ENCODE assay signal across 16 cellular contexts in the genomic region with DNA sequence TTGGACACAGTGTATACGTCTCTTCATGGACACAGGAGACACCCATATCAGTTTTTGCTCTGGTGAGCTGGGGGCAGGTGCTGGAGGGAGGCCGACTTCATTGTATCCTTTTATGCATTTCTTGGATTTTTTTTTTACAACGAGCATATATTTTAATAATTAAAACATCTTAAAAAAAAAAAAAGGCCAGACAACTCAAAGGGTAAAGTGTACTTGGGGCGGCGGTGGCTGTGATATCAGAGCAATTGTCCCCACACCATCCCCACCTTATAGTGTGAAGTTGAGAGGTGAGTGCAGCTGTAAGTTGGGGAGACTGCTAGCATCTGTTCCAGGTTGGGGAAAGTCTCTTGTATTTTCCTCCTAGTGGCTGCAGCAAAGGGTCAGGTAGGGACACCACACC. TPM values are rescaled to one million over a fixed set of nuclear protein-coding genes. Genes with fewer than 3 reads are reported as not detected.
DNase-seq lines count a peak whose midpoint lies in the region; ATAC-seq and TF ChIP-seq lines count a peak whose summit lies in the region.
"Had no signal": no experiment of that assay in that cellular context is flagged by ENCODE, and none has a peak within 500 bp of the region (broad histone marks: within the 10 kb centered on the region; RNA-seq: fewer than 3 reads in every experiment).

No MANE protein-coding gene starts in this region.

- intact Hi-C loops in dendritic cell treated with granulocyte-macrophage colony-stimulating factor and Interleukin-4, amounts not matched to agents 40 ng/mL and 50 ng/mL, for 4 days (cut with micrococcal nuclease), result loop anchor here (10.0 kb wide), 1 partner anchor 446 kb away; a partner anchor contains a TSS

- peaks cover 12% of the 10 kb centered on the region for H3K36me3 Mint-ChIP-seq in dendritic cell treated with granulocyte-macrophage colony-stimulating factor and Interleukin-4, amounts not matched to agents 40 ng/mL and 50 ng/mL, for 4 days (ENCODE audit: low read depth)
- H3K36me3 Mint-ChIP-seq in GM23338 (ENCODE audit: low read depth), result 0 out of 3 replicates have a peak, but pooled peaks cover 5% of the 10 kb centered on the region
- H3K36me3 Mint-ChIP-seq: CD8-positive, alpha-beta T cell had no signal

- H3F3A ChIP-seq in GM23338 (replicated peaks; ENCODE audit: low read depth), result no peaks in the 10 kb centered on the region

- H2AFZ ChIP-seq in osteoblast (ENCODE audit: low read length), result no peak overlapping the region
- no peak overlapping the region for H2AFZ ChIP-seq in GM23338

- H3K79me2 ChIP-seq in osteoblast (ENCODE audit: insufficient read depth, low read length), result no peaks in the 10 kb centered on the region
- no peaks in the 10 kb centered on the region for H3K79me2 ChIP-seq in GM23338 (replicated peaks; ENCODE audit: insufficient read depth)

- H3K4me1 ChIP-seq in BLaER1 treated with 17β-estradiol and CSF1 and Interleukin-3, amounts not matched to agents 10 nM and 100 nM, result peaks cover 12 to 53% (median 32%) of the 10 kb centered on the region in 10 experiments
- peaks cover 36% of the 10 kb centered on the region for H3K4me1 ChIP-seq in osteoblast (ENCODE audit: insufficient read depth, low read length)
- no peaks in the 10 kb centered on the region for H3K4me1 ChIP-seq in GM23338 (ENCODE audit: insufficient read depth)
- H3K4me1 ChIP-seq: Caco-2 had no signal

- peaks cover 0 to 4% (median 0%) of the 10 kb centered on the region in 11 experiments; a peak in 1 of 22 replicates for H3K36me3 ChIP-seq in BLaER1 treated with 17β-estradiol and CSF1 and Interleukin-3, amounts not matched to agents 10 nM and 100 nM
- no peaks in the 10 kb centered on the region for H3K36me3 ChIP-seq in osteoblast (ENCODE audit: insufficient read depth, low read length)
- H3K36me3 ChIP-seq in GM23338 (ENCODE audit: insufficient read depth), result no peaks in the 10 kb centered on the region
- H3K36me3 ChIP-seq: BE2C, HAP-1 had no signal

- H3K9ac ChIP-seq in BLaER1 treated with 17β-estradiol and CSF1 and Interleukin-3, amounts not matched to agents 10 nM and 100 nM, result peak overlapping the region in 1 of 11 experiments; percentile 84; a peak in 2 of 22 replicates

- peaks cover 56% of the 10 kb centered on the region for H3K4me1 Mint-ChIP-seq in dendritic cell treated with granulocyte-macrophage colony-stimulating factor and Interleukin-4, amounts not matched to agents 40 ng/mL and 50 ng/mL, for 4 days (ENCODE audit: low read depth)
- H3K4me1 Mint-ChIP-seq in GM23338, result peaks cover 28% of the 10 kb centered on the region
- H3K4me1 Mint-ChIP-seq: CD4-positive, CD25-positive, alpha-beta regulatory T cell had no signal

- peaks cover 79% of the 10 kb centered on the region for H3K27me3 Mint-ChIP-seq in dendritic cell treated with granulocyte-macrophage colony-stimulating factor and Interleukin-4, amounts not matched to agents 40 ng/mL and 50 ng/mL, for 4 days
- peaks cover 2% of the 10 kb centered on the region for H3K27me3 Mint-ChIP-seq in GM23338 (ENCODE audit: insufficient read depth, low read depth, poor library complexity)

- H3K4me3 Mint-ChIP-seq in dendritic cell treated with granulocyte-macrophage colony-stimulating factor and Interleukin-4, amounts not matched to agents 40 ng/mL and 50 ng/mL, for 4 days, result no peak overlapping the region
- no peak overlapping the region for H3K4me3 Mint-ChIP-seq in GM23338
- H3K4me3 Mint-ChIP-seq: CD4-positive, CD25-positive, alpha-beta regulatory T cell; CD8-positive, alpha-beta T cell had no signal

- peak overlapping the region; percentile 87 for H3K27ac Mint-ChIP-seq in dendritic cell treated with granulocyte-macrophage colony-stimulating factor and Interleukin-4, amounts not matched to agents 40 ng/mL and 50 ng/mL, for 4 days
- no peak overlapping the region for H3K27ac Mint-ChIP-seq in GM23338
- H3K27ac Mint-ChIP-seq: CD4-positive, CD25-positive, alpha-beta regulatory T cell; CD8-positive, alpha-beta T cell had no signal

- peaks cover 0 to 40% (median 0%) of the 10 kb centered on the region in 11 experiments; a peak in 7 of 22 replicates for H4K20me1 ChIP-seq in BLaER1 treated with 17β-estradiol and CSF1 and Interleukin-3, amounts not matched to agents 10 nM and 100 nM
- no peaks in the 10 kb centered on the region for H4K20me1 ChIP-seq in osteoblast (ENCODE audit: insufficient read depth, low read length)
- no peaks in the 10 kb centered on the region for H4K20me1 ChIP-seq in GM23338 (replicated peaks; ENCODE audit: insufficient read depth)

- DNase-seq in osteoblast (ENCODE audit: insufficient read length, low spot score, missing footprints), result no peak
- DNase-seq in epidermal melanocyte (ENCODE audit: insufficient read length, low spot score), result no peak
- DNase-seq in GM23338 (ENCODE audit: low spot score), result no peak
- DNase-seq in HCEC 1CT, result no peak
- DNase-seq: AML-193; BE2C; Caco-2; CD4-positive, CD25-positive, alpha-beta regulatory T cell; CD8-positive, alpha-beta T cell; DMS153; DND-41; GM23248 had no signal

- peak overlapping the region; percentile 64 to 97 (median 79); a peak in 19 of 22 replicates for H3K4me2 ChIP-seq in BLaER1 treated with 17β-estradiol and CSF1 and Interleukin-3, amounts not matched to agents 10 nM and 100 nM
- H3K4me2 ChIP-seq in osteoblast (ENCODE audit: insufficient read depth, low read length), result no peak overlapping the region
- H3K4me2 ChIP-seq in GM23338, result no peak overlapping the region

- H3K27me3 ChIP-seq in BLaER1 treated with 17β-estradiol and CSF1 and Interleukin-3, amounts not matched to agents 10 nM and 100 nM, result peaks cover 0 to 24% (median 0%) of the 10 kb centered on the region in 11 experiments; a peak in 5 of 22 replicates
- no peaks in the 10 kb centered on the region for H3K27me3 ChIP-seq in osteoblast (ENCODE audit: insufficient read depth, low read length)
- H3K27me3 ChIP-seq in GM23338 (ENCODE audit: insufficient read depth), result no peaks in the 10 kb centered on the region
- H3K27me3 ChIP-seq: BE2C had no signal

- no peak overlapping the region for H3K4me3 ChIP-seq in BLaER1 treated with 17β-estradiol and CSF1 and Interleukin-3, amounts not matched to agents 10 nM and 100 nM
- H3K4me3 ChIP-seq in osteoblast (ENCODE audit: insufficient read depth, low read length), result no peak overlapping the region
- H3K4me3 ChIP-seq in GM23338, result no peak overlapping the region
- H3K4me3 ChIP-seq: GM23248, HAP-1 had no signal

- ATAC-seq in GM23338, result no peak
- ATAC-seq: CD8-positive, alpha-beta T cell had no signal

- H3K9me2 ChIP-seq in GM23338 (ENCODE audit: insufficient read depth), result no peaks in the 10 kb centered on the region

- peaks cover 25 to 32% (median 30%) of the 10 kb centered on the region in 11 experiments for H3K9me3 ChIP-seq in BLaER1 treated with 17β-estradiol and CSF1 and Interleukin-3, amounts not matched to agents 10 nM and 100 nM (replicated peaks in 1 of 11)
- peaks cover 2% of the 10 kb centered on the region for H3K9me3 ChIP-seq in osteoblast (ENCODE audit: low read depth, low read length)
- H3K9me3 ChIP-seq: BE2C had no signal

- H3K27ac ChIP-seq in BLaER1 treated with 17β-estradiol and CSF1 and Interleukin-3, amounts not matched to agents 10 nM and 100 nM, result peak overlapping the region in 2 of 11 experiments; percentile 83 to 94; a peak in 3 of 22 replicates
- peak overlapping the region; percentile 77 for H3K27ac ChIP-seq in osteoblast (ENCODE audit: low read depth, low read length)
- H3K27ac ChIP-seq in GM23338 (ENCODE audit: low read depth), result no peak overlapping the region
- H3K27ac ChIP-seq: C4-2B, GM23248 had no signal

- TF ChIP-seq CTCF in osteoblast (IDR thresholded peaks at IDR 0.05; ENCODE audit: extremely low read depth, low read depth, low read length) (no peak), GM23338 (conservative IDR thresholded peaks at IDR 0.05; ENCODE audit: low read depth in 2 of 2) (no peak)

- H3K9me3 Mint-ChIP-seq in dendritic cell treated with granulocyte-macrophage colony-stimulating factor and Interleukin-4, amounts not matched to agents 40 ng/mL and 50 ng/mL, for 4 days, result peaks cover 19% of the 10 kb centered on the region
- H3K9me3 Mint-ChIP-seq in GM23338, result peaks cover 12% of the 10 kb centered on the region

RNA-seq across cellular contexts. Expression of a gene that starts 12.0 kb away (rescaled TPM):
- total RNA-seq in osteoblast, result 91.3 and 107 TPM in 2 replicates
- total RNA-seq in GM23338 (2014; rRNA removed; shearing (Covaris generic)), result 73.5 and 80.2 TPM in 2 replicates
- polyA plus RNA-seq in GM23338 (2016; fragmentation: Nextera tagmentation; extraction: Ambion mirVana), result 10.6 and 11.0 TPM in 2 replicates

Comparison
In these comparisons a context has a peak if more than half of its experiments do, and no peak if none do; other contexts are left out.
1. H3K4me2 ChIP-seq: peak in BLaER1 treated with 17β-estradiol and CSF1 and Interleukin-3, amounts not matched to agents 10 nM and 100 nM (11 of 11); none in osteoblast (single experiment) and GM23338 (single experiment).